12 cellular contexts compared by ENCODE assay signal in the genomic region with DNA sequence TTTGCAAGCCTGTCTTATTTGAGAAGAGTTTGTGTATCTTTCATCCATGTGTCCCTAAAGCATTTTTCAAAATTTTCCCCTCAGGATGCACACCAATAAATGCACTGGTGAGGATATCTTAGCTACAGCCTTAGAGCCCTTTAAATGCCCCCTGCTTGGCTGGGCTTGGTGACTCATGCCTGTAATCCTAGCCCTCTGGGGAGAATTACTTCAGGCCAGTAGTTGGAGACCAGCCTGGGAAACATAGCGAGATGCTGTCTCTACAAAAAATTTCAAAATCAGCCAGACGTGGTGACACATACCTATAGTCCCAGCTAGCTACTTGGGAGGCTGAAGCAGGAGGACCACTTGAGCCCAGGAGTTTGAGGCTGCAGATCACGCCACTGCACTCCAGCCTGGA. TPM values are rescaled to one million over a fixed set of nuclear protein-coding genes. Genes with fewer than 3 reads are reported as not detected.
DNase-seq lines count a peak whose midpoint lies in the region; ATAC-seq and TF ChIP-seq lines count a peak whose summit lies in the region.
"Had no signal": no experiment of that assay in that cellular context is flagged by ENCODE, and none has a peak within 500 bp of the region (broad histone marks: within the 10 kb centered on the region; RNA-seq: fewer than 3 reads in every experiment).

No MANE protein-coding gene starts in this region.

- H3K27me3 Mint-ChIP-seq in naive thymus-derived CD8-positive, alpha-beta T cell = peaks cover 0 to 4% (median 0%) of the 10 kb centered on the region in 5 donors

- peaks cover 0 to 14% (median 3%) of the 10 kb centered on the region in 9 donors for H3K9me3 Mint-ChIP-seq in naive thymus-derived CD8-positive, alpha-beta T cell

- no peak for TF ChIP-seq CTCF in coronary artery (IDR thresholded peaks at IDR 0.05)

- ATAC-seq in naive thymus-derived CD8-positive, alpha-beta T cell = no peak

- H3K4me3 ChIP-seq in coronary artery = no peak overlapping the region
- no peak overlapping the region for H3K4me3 ChIP-seq in skeletal muscle cell (ENCODE audit: low read depth, low read length)
- H3K4me3 ChIP-seq: adrenal gland had no signal

- POLR2A ChIA-PET in naive thymus-derived CD8-positive, alpha-beta T cell (lab: Charles Lee) = no interaction called here

- no peaks in the 10 kb centered on the region for H3K4me1 Mint-ChIP-seq in naive thymus-derived CD8-positive, alpha-beta T cell
- H3K4me1 Mint-ChIP-seq: neural crest cell had no signal

- no peak overlapping the region for H3K4me3 Mint-ChIP-seq in naive thymus-derived CD8-positive, alpha-beta T cell
- H3K4me3 Mint-ChIP-seq: neural crest cell; T-helper 2 cell treated with Interferon-gamma antibody and Interleukin-4, amounts not matched to agents 5 μg/mL and 100 μg/mL, for 36 hours had no signal

- no peaks in the 10 kb centered on the region for H3K36me3 Mint-ChIP-seq in naive thymus-derived CD8-positive, alpha-beta T cell

- H3K27ac ChIP-seq in coronary artery = no peak overlapping the region
- H3K27ac ChIP-seq: adrenal gland, epithelial cell of prostate had no signal

- DNase-seq in GM03348 (ENCODE audit: low spot score) (peak; percentile 47), NCI-H226 (peak; percentile 79), coronary artery (ENCODE audit: low spot score) (peak; percentile 74), skeletal muscle cell (ENCODE audit: low read depth) (peak; percentile 90), COLO829 (ENCODE audit: low spot score) (no peak)
- DNase-seq in stimulated activated CD4-positive, alpha-beta T cell treated with anti-CD3 and anti-CD28 coated beads, Interleukin-4, amount 100 ng/mL, for 24 hours = no peak
- no peak for DNase-seq in naive thymus-derived CD8-positive, alpha-beta T cell
- DNase-seq: adrenal gland, GDM1 had no signal

- H3K27ac Mint-ChIP-seq in naive thymus-derived CD8-positive, alpha-beta T cell = no peak overlapping the region
- H3K27ac Mint-ChIP-seq: T-helper 2 cell treated with Interferon-gamma antibody and Interleukin-4, amounts not matched to agents 5 μg/mL and 100 μg/mL, for 36 hours had no signal

RNA-seq across cellular contexts. Expression of a gene that starts 33.8 kb away (rescaled TPM):
- not detected for total RNA-seq in naive thymus-derived CD8-positive, alpha-beta T cell
- under 1 TPM in 1 of 3 donors, not detected in 2; 0.16 TPM for polyA plus RNA-seq in naive thymus-derived CD8-positive, alpha-beta T cell

Comparison
In these comparisons a context has a peak if more than half of its experiments do, and no peak if none do; other contexts are left out.
1. DNase-seq: peak in GM03348 (single experiment), NCI-H226 (single experiment), coronary artery (single experiment) and skeletal muscle cell (single experiment); none in stimulated activated CD4-positive, alpha-beta T cell treated with anti-CD3 and anti-CD28 coated beads, Interleukin-4, amount 100 ng/mL, for 24 hours (single experiment), COLO829 (single experiment) and naive thymus-derived CD8-positive, alpha-beta T cell (0 of 10).